Comparison of ENCODE assay signal across 10 cellular contexts in the genomic region with DNA sequence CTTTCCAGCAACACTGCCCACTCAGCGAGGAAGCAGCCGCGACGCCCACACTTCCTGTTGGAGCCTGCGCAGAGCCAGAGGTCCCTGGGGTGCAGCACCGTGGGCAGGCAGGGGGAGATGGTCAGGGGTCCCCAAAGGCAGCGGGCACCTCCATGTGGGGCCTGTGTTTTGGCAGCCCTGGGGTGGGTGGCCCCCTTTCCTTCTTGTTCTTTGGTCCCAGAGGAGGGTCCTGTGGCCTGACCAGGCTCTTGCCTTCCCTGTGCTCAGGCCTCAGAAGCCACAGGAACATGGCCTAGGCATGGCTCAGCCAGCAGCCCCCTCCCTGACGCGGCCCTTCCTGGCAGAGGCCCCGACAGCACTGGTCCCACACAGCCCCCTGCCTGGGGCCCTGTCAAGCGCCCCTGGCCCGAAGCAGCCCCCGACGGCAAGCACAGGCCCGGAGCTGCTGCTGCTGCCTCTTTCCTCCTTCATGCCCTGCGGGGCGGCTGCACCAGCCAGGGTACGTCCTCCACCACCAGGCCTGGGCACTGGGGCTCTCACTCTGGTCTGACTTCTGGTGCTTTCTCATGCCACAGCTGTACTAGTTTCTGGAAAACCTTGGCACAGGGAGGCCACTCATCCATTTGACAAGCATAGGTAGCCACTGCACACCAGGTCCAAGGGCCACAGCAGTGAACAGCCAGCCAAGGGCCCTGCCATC. TPM values are rescaled to one million over a fixed set of nuclear protein-coding genes. Genes with fewer than 3 reads are reported as not detected.
A peak's percentile ranks its signal among the peaks of the same experiment; 100 is the strongest.
DNase-seq lines count a peak whose midpoint lies in the region; ATAC-seq and TF ChIP-seq lines count a peak whose summit lies in the region.
"Had no signal": no experiment of that assay in that cellular context is flagged by ENCODE, and none has a peak within 500 bp of the region (broad histone marks: within the 10 kb centered on the region; RNA-seq: fewer than 3 reads in every experiment).

No MANE protein-coding gene starts in this region.

- BruUV-seq in Caco-2 (replicated peaks; lab: Mats Ljungman, UMichigan): no TSS peak

- no peak overlapping the region for H3K27ac ChIP-seq in foreskin keratinocyte

- DNase-seq in CD14-positive monocyte (ENCODE audit: low spot score): no peak
- DNase-seq in Caco-2: no peak
- DNase-seq in natural killer cell treated with Interleukin-12 subunit alpha and Interleukin-12 subunit beta and Interleukin-15 and Interleukin-18, amount 100 ng/mL, for 72 hours (ENCODE audit: low spot score): peak; percentile 61
- no peak for DNase-seq in anterior cingulate cortex (lab: John Stamatoyannopoulos, UW)
- no peak for DNase-seq in foreskin keratinocyte

- POLR2A ChIA-PET in Caco-2 (lab: Charles Lee): no interaction called here

- H3K27me3 ChIP-seq in Caco-2 (replicated peaks; ENCODE audit: control insufficient read depth, insufficient read depth, low read length) (no peaks in the 10 kb centered on the region), foreskin keratinocyte (no peaks in the 10 kb centered on the region)

- H3K9me3 Mint-ChIP-seq in CD14-positive monocyte: no peaks in the 10 kb centered on the region
- no peaks in the 10 kb centered on the region for H3K9me3 Mint-ChIP-seq in Caco-2 (ENCODE audit: unreplicated experiment)
- H3K9me3 Mint-ChIP-seq in activated naive CD8-positive, alpha-beta T cell (ENCODE audit: low read depth): no peaks in the 10 kb centered on the region
- H3K9me3 Mint-ChIP-seq in natural killer cell treated with Interleukin-12 subunit alpha and Interleukin-12 subunit beta and Interleukin-15 and Interleukin-18, amount 100 ng/mL, for 72 hours: no peaks in the 10 kb centered on the region
- H3K9me3 Mint-ChIP-seq: brain had no signal

- intact Hi-C loops in CD14-positive monocyte (cut with micrococcal nuclease) (no loop called here), Caco-2 (cut with micrococcal nuclease; ENCODE audit: unreplicated experiment) (loop anchor here (5.0 kb wide), 2 partner anchors 38 to 53 kb away; no protein-coding TSS in a partner anchor)

- CTCF ChIA-PET in Caco-2 (lab: Charles Lee): interaction anchor here (1.5 kb wide), 1 partner anchor 53 kb away, joined by 4 read pairs; no protein-coding TSS in a partner anchor

- H3K4me1 ChIP-seq in Caco-2 (peaks cover 13% of the 10 kb centered on the region), foreskin keratinocyte (no peaks in the 10 kb centered on the region)

- ATAC-seq in natural killer cell treated with Interleukin-12 subunit alpha and Interleukin-12 subunit beta and Interleukin-15 and Interleukin-18, amount 100 ng/mL, for 72 hours: no peak
- ATAC-seq in HG03378 (IDR thresholded peaks at IDR 0.05; ENCODE audit: unreplicated experiment) (no peak), foreskin keratinocyte (no peak), GM21390 (IDR thresholded peaks at IDR 0.05; ENCODE audit: unreplicated experiment) (no peak)

- H3K27ac Mint-ChIP-seq in CD14-positive monocyte (peak overlapping the region in 5 of 7 donors; percentile 32 to 84 (median 46)), Caco-2 (ENCODE audit: unreplicated experiment) (peak overlapping the region; percentile 66)
- H3K27ac Mint-ChIP-seq in activated naive CD8-positive, alpha-beta T cell: peak overlapping the region; percentile 86
- peak overlapping the region; percentile 78 to 89 for H3K27ac Mint-ChIP-seq in natural killer cell treated with Interleukin-12 subunit alpha and Interleukin-12 subunit beta and Interleukin-15 and Interleukin-18, amount 100 ng/mL, for 72 hours

- peaks cover 4% of the 10 kb centered on the region for H3K36me3 ChIP-seq in Caco-2 (ENCODE audit: control insufficient read depth, insufficient read depth, low read length)

- H3K4me3 Mint-ChIP-seq in CD14-positive monocyte (no peak overlapping the region), Caco-2 (ENCODE audit: unreplicated experiment) (no peak overlapping the region)
- no peak overlapping the region for H3K4me3 Mint-ChIP-seq in activated naive CD8-positive, alpha-beta T cell
- H3K4me3 Mint-ChIP-seq in natural killer cell treated with Interleukin-12 subunit alpha and Interleukin-12 subunit beta and Interleukin-15 and Interleukin-18, amount 100 ng/mL, for 72 hours: peak overlapping the region; percentile 50
- H3K4me3 Mint-ChIP-seq: brain had no signal

- no peaks in the 10 kb centered on the region for H3K9me3 ChIP-seq in Caco-2

- H3K36me3 Mint-ChIP-seq in CD14-positive monocyte (peaks cover 44 to 57% of the 10 kb centered on the region in 2 donors), Caco-2 (ENCODE audit: insufficient read depth, unreplicated experiment) (peaks cover 63% of the 10 kb centered on the region)
- no peaks in the 10 kb centered on the region for H3K36me3 Mint-ChIP-seq in activated naive CD8-positive, alpha-beta T cell
- peaks cover 7% of the 10 kb centered on the region for H3K36me3 Mint-ChIP-seq in natural killer cell treated with Interleukin-12 subunit alpha and Interleukin-12 subunit beta and Interleukin-15 and Interleukin-18, amount 100 ng/mL, for 72 hours

- TF ChIP-seq CTCF in CD14-positive monocyte (IDR thresholded peaks at IDR 0.05) (no peak), Caco-2 (IDR thresholded peaks at IDR 0.05; ENCODE audit: insufficient read depth in 1 of 2, low read depth in 1 of 2, low read length in 1 of 2, severe bottlenecking in 1 of 2, unreplicated experiment in 1 of 2) (no peak), foreskin keratinocyte (conservative IDR thresholded peaks at IDR 0.05) (no peak)

- H3K4me3 ChIP-seq in Caco-2 (ENCODE audit: low read depth, low read length): no peak overlapping the region
- H3K4me3 ChIP-seq: skin epidermis had no signal

- H3K27me3 Mint-ChIP-seq in CD14-positive monocyte (ENCODE audit: low read depth in 3 of 3): no peaks in the 10 kb centered on the region
- H3K27me3 Mint-ChIP-seq in Caco-2 (ENCODE audit: insufficient read depth, unreplicated experiment): no peaks in the 10 kb centered on the region
- H3K27me3 Mint-ChIP-seq in activated naive CD8-positive, alpha-beta T cell: no peaks in the 10 kb centered on the region
- H3K27me3 Mint-ChIP-seq in natural killer cell treated with Interleukin-12 subunit alpha and Interleukin-12 subunit beta and Interleukin-15 and Interleukin-18, amount 100 ng/mL, for 72 hours: no peaks in the 10 kb centered on the region

- H3K4me1 Mint-ChIP-seq in CD14-positive monocyte (peaks cover 32% of the 10 kb centered on the region), Caco-2 (ENCODE audit: low read depth, unreplicated experiment) (no peaks in the 10 kb centered on the region)
- peaks cover 17% of the 10 kb centered on the region for H3K4me1 Mint-ChIP-seq in activated naive CD8-positive, alpha-beta T cell (ENCODE audit: low read depth)
- H3K4me1 Mint-ChIP-seq in natural killer cell treated with Interleukin-12 subunit alpha and Interleukin-12 subunit beta and Interleukin-15 and Interleukin-18, amount 100 ng/mL, for 72 hours (ENCODE audit: low read depth in 2 of 2): peaks cover 13 to 26% of the 10 kb centered on the region in 2 donors

RNA-seq across cellular contexts. Expression of a gene that starts 47.1 kb away (rescaled TPM):
- polyA plus RNA-seq in CD14-positive monocyte (10 to 100 TPM; 38.1 to 45.3 TPM), foreskin keratinocyte (28.0 and 34.0 TPM in 2 replicates)
- total RNA-seq in Caco-2 (2022) (56.7 and 58.7 TPM in 2 replicates), foreskin keratinocyte (37.7 and 39.8 TPM in 2 replicates)
- 10 to 100 TPM; 66.6 to 87.0 TPM for total RNA-seq in natural killer cell treated with Interleukin-12 subunit alpha and Interleukin-12 subunit beta and Interleukin-15 and Interleukin-18, amount 100 ng/mL, for 72 hours
